15 cellular contexts compared by ENCODE assay signal in the genomic region with DNA sequence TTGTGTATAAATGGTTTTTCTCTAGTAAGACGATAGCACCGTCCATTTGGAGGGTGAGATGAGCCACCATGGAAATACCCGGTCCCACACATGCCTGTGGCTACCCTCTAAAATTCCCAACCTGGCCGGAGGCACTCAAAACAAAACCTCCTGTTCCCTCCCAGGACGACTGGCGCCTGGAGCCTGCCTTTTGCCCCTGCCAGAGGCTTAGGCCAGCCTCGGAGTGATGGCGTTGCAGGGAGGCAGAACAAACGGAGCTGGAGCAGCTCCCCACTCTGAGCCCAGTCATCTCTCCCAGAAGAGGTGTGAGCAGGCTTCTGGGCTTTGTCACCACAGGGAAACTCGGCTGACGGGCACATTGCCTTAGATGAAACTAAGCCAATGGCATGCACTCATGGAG.
DNase-seq lines count a peak whose midpoint lies in the region; ATAC-seq and TF ChIP-seq lines count a peak whose summit lies in the region.
"Had no signal": no experiment of that assay in that cellular context is flagged by ENCODE, and none has a peak within 500 bp of the region (broad histone marks: within the 10 kb centered on the region; RNA-seq: fewer than 3 reads in every experiment).

No MANE protein-coding gene starts in this region.

- H3K79me1 ChIP-seq in neuronal stem cell (ENCODE audit: low read depth, low read length), result no peaks in the 10 kb centered on the region

- no peak overlapping the region for H3K23ac ChIP-seq in neuronal stem cell (ENCODE audit: low read depth, low read length, poor library complexity)

- H3K27me3 ChIP-seq in gastroesophageal sphincter, result no peaks in the 10 kb centered on the region
- no peaks in the 10 kb centered on the region for H3K27me3 ChIP-seq in neuronal stem cell (ENCODE audit: control insufficient read depth in 3 of 3, insufficient read depth in 3 of 3, low read depth in 1 of 3, low read length in 3 of 3)

- H2BK120ac ChIP-seq in neuronal stem cell (ENCODE audit: low read depth, low read length), result no peak overlapping the region

- no peak overlapping the region for H3K27ac Mint-ChIP-seq in activated T-cell treated with anti-CD3 and anti-CD28 coated beads, Interleukin-2, amount 50 U/mL, for 72 hours
- H3K27ac Mint-ChIP-seq: activated T-helper 17 cell treated with anti-CD3 and anti-CD28 coated beads, Interleukin-2, amount 50 U/mL, for 72 hours; type B pancreatic cell had no signal

- no peaks in the 10 kb centered on the region for H3K4me1 Mint-ChIP-seq in activated T-cell treated with anti-CD3 and anti-CD28 coated beads, Interleukin-2, amount 50 U/mL, for 72 hours (ENCODE audit: low read depth)
- H3K4me1 Mint-ChIP-seq: activated T-helper 17 cell treated with anti-CD3 and anti-CD28 coated beads, Interleukin-2, amount 50 U/mL, for 72 hours had no signal

- peak; percentile 87 for ATAC-seq in gastroesophageal sphincter
- ATAC-seq in GM18873 (IDR thresholded peaks at IDR 0.05; ENCODE audit: low FRiP score, unreplicated experiment), result no peak
- no peak for ATAC-seq in activated T-cell treated with anti-CD3 and anti-CD28 coated beads, Interleukin-2, amount 50 U/mL, for 72 hours (replicated peaks in 1 of 2)
- ATAC-seq: activated T-helper 17 cell treated with anti-CD3 and anti-CD28 coated beads, Interleukin-2, amount 50 U/mL, for 72 hours had no signal

- peak overlapping the region; percentile 48 for H2BK12ac ChIP-seq in neuronal stem cell (ENCODE audit: low read length)

- H3K14ac ChIP-seq in neuronal stem cell (ENCODE audit: low read length), result peak overlapping the region; percentile 8

- H3K36me3 Mint-ChIP-seq in activated T-cell treated with anti-CD3 and anti-CD28 coated beads, Interleukin-2, amount 50 U/mL, for 72 hours (ENCODE audit: insufficient read depth in 2 of 2), result no peaks in the 10 kb centered on the region
- H3K36me3 Mint-ChIP-seq: type B pancreatic cell had no signal

- H3K36me3 ChIP-seq in gastroesophageal sphincter (no peaks in the 10 kb centered on the region), neuronal stem cell (replicated peaks in 1 of 2; ENCODE audit: control insufficient read depth in 2 of 2, insufficient read depth in 2 of 2, low read length in 2 of 2) (no peaks in the 10 kb centered on the region)

- H2AFZ ChIP-seq in neuronal stem cell (ENCODE audit: low read length), result no peak overlapping the region

- H3K4ac ChIP-seq in neuronal stem cell (ENCODE audit: low read length), result no peak overlapping the region

- no peaks in the 10 kb centered on the region for H3K9me3 Mint-ChIP-seq in activated T-cell treated with anti-CD3 and anti-CD28 coated beads, Interleukin-2, amount 50 U/mL, for 72 hours
- H3K9me3 Mint-ChIP-seq: activated T-helper 17 cell treated with anti-CD3 and anti-CD28 coated beads, Interleukin-2, amount 50 U/mL, for 72 hours had no signal

- TF ChIP-seq EP300 in gastroesophageal sphincter (IDR thresholded peaks at IDR 0.05), result no peak

- H3K4me3 Mint-ChIP-seq in activated T-cell treated with anti-CD3 and anti-CD28 coated beads, Interleukin-2, amount 50 U/mL, for 72 hours, result no peak overlapping the region
- H3K4me3 Mint-ChIP-seq: activated T-helper 17 cell treated with anti-CD3 and anti-CD28 coated beads, Interleukin-2, amount 50 U/mL, for 72 hours; type B pancreatic cell had no signal

- TF ChIP-seq CTCF in AG09309 (IDR thresholded peaks at IDR 0.05; ENCODE audit: control insufficient read depth, insufficient read depth, low read depth, low read length, missing control alignments) (no peak), gastroesophageal sphincter (IDR thresholded peaks at IDR 0.05) (no peak)

- H4K8ac ChIP-seq in neuronal stem cell (ENCODE audit: low read depth, low read length), result no peak overlapping the region

- peak overlapping the region; percentile 21 for H3K18ac ChIP-seq in neuronal stem cell (ENCODE audit: low read length)

- H3K9ac ChIP-seq in neuronal stem cell (ENCODE audit: low read depth, low read length, poor library complexity), result no peak overlapping the region
- H3K9ac ChIP-seq: KMS-11 had no signal

- 19 to 53% methylated on average over 2 to 3 of the region's 11 CpGs for WGBS in gastroesophageal sphincter (ENCODE audit: low coverage in 1 of 2), 2 donors
- no CpG with 5 or more reads among the region's 11 CpGs for WGBS in neuronal stem cell (ENCODE audit: extremely low coverage in 2 of 2, insufficient read length in 2 of 2, insufficient replicate concordance in 1 of 2), 2 donors

- no peak overlapping the region for H3K4me2 ChIP-seq in neuronal stem cell (ENCODE audit: insufficient read depth, low read length, poor library complexity, severe bottlenecking)
- H3K4me2 ChIP-seq: KMS-11 had no signal

- DNase-seq in AG09309 (ENCODE audit: low read depth) (peak; percentile 51), RPMI7951 (ENCODE audit: low read depth) (peak; percentile 97), neuronal stem cell (ENCODE audit: low spot score) (no peak), SIG-M5 treated with dmso at 0.1 percent for 504 hours (lab: John Stamatoyannopoulos, UW; ENCODE audit: unreplicated experiment) (no peak)
- DNase-seq in activated T-cell treated with anti-CD3 and anti-CD28 coated beads, Interleukin-2, amount 50 U/mL, for 72 hours, result no peak
- no peak for DNase-seq in activated naive CD4-positive, alpha-beta T cell treated with anti-CD3 and anti-CD28 coated beads, Interleukin-2, amount 50 U/mL, for 16 hours
- DNase-seq: activated CD4-positive, alpha-beta T cell treated with anti-CD3 and anti-CD28 coated beads for 48 hours; NCI-H1930; NCI-H526 treated with DMSO at 0.1 percent for 48 hours; stimulated activated CD4-positive, alpha-beta T cell treated with anti-CD3 and anti-CD28 coated beads, Interleukin-15, amount 100 ng/mL, for 24 hours had no signal

- H3K9me3 ChIP-seq in gastroesophageal sphincter, result no peaks in the 10 kb centered on the region
- no peaks in the 10 kb centered on the region for H3K9me3 ChIP-seq in neuronal stem cell (replicated peaks in 1 of 2; ENCODE audit: control insufficient read depth in 2 of 2, insufficient read depth in 1 of 2, low read depth in 1 of 2, low read length in 2 of 2)

- H3K4me1 ChIP-seq in gastroesophageal sphincter, result peaks cover 8 to 20% (median 12%) of the 10 kb centered on the region in 3 donors
- H3K4me1 ChIP-seq in neuronal stem cell (ENCODE audit: control insufficient read depth in 2 of 2, insufficient read depth in 1 of 2, low read depth in 1 of 2, low read length in 2 of 2), result peaks cover 8 to 10% of the 10 kb centered on the region in 2 donors

- no peak overlapping the region for H2BK5ac ChIP-seq in neuronal stem cell (ENCODE audit: low read length)

- H2BK15ac ChIP-seq in neuronal stem cell (ENCODE audit: low read length), result no peak overlapping the region

- peak overlapping the region; percentile 12 to 81 (median 62) for H3K27ac ChIP-seq in gastroesophageal sphincter
- H3K27ac ChIP-seq in neuronal stem cell (replicated peaks; ENCODE audit: low read length), result no peak overlapping the region
- H3K27ac ChIP-seq: KMS-11 had no signal

- TF ChIP-seq POLR2A in gastroesophageal sphincter (IDR thresholded peaks at IDR 0.05), result no peak

- H3K27me3 Mint-ChIP-seq in activated T-cell treated with anti-CD3 and anti-CD28 coated beads, Interleukin-2, amount 50 U/mL, for 72 hours (ENCODE audit: low read depth), result no peaks in the 10 kb centered on the region
- H3K27me3 Mint-ChIP-seq: activated T-helper 17 cell treated with anti-CD3 and anti-CD28 coated beads, Interleukin-2, amount 50 U/mL, for 72 hours; type B pancreatic cell had no signal

- H3K4me3 ChIP-seq in AG09309 (ENCODE audit: control insufficient read depth, low read depth, low read length) (no peak overlapping the region), gastroesophageal sphincter (no peak overlapping the region), neuronal stem cell (ENCODE audit: low read length in 2 of 2) (no peak overlapping the region)

- no peak overlapping the region for H2AK5ac ChIP-seq in neuronal stem cell (ENCODE audit: low read depth, low read length)

- no peak overlapping the region for H4K91ac ChIP-seq in neuronal stem cell (ENCODE audit: low read depth, low read length, poor library complexity)

Comparison
In these comparisons a context has a peak if more than half of its experiments do, and no peak if none do; other contexts are left out.
1. DNase-seq: peak in AG09309 (single experiment) and RPMI7951 (single experiment); none in neuronal stem cell (single experiment), activated T-cell treated with anti-CD3 and anti-CD28 coated beads, Interleukin-2, amount 50 U/mL, for 72 hours (0 of 2), activated naive CD4-positive, alpha-beta T cell treated with anti-CD3 and anti-CD28 coated beads, Interleukin-2, amount 50 U/mL, for 16 hours (single experiment) and SIG-M5 treated with dmso at 0.1 percent for 504 hours (single experiment).